In genomic region chr3:15110201-15110600, GRCh38 we compare ENCODE assay signal across 37 cellular contexts.
"Had no signal": no experiment of that assay in that cellular context is flagged by ENCODE, and none has a peak within 500 bp of the region (broad histone marks: within the 10 kb centered on the region; RNA-seq: fewer than 3 reads in every experiment).

No MANE protein-coding gene starts in this region.

- H3K4me2 ChIP-seq: SK-N-SH had no signal

- H3K27ac ChIP-seq: adrenal gland, body of pancreas, breast epithelium, Peyer's patch, SJSA1, WERI-Rb-1 had no signal

- H3K9me3 ChIP-seq: adrenal gland, body of pancreas, breast epithelium, Peyer's patch, SJSA1, SK-N-SH had no signal

- H3K27me3 ChIP-seq: adrenal gland, body of pancreas, breast epithelium, Peyer's patch, SJSA1 had no signal

- H3K9me3 Mint-ChIP-seq: activated CD8-positive, alpha-beta T cell treated with anti-CD3 and anti-CD28 coated beads for 36 hours; activated naive CD4-positive, alpha-beta T cell treated with anti-CD3 and anti-CD28 coated beads, Interleukin-2, amount 50 U/mL, for 72 hours; activated T-cell treated with anti-CD3 and anti-CD28 coated beads, Interleukin-2, amount 50 U/mL, for 72 hours; activated T-helper 17 cell treated with anti-CD3 and anti-CD28 coated beads, Interleukin-2, amount 50 U/mL, for 72 hours had no signal

- H3K4me1 Mint-ChIP-seq: activated T-helper 17 cell treated with anti-CD3 and anti-CD28 coated beads, Interleukin-2, amount 50 U/mL, for 72 hours had no signal

- DNase-seq: activated CD4-positive, alpha-beta T cell treated with anti-CD3 and anti-CD28 coated beads for 1 hour; activated CD4-positive, alpha-beta T cell treated with anti-CD3 and anti-CD28 coated beads for 48 hours; activated CD4-positive, alpha-beta T cell treated with anti-CD3 and anti-CD28 coated beads, Interleukin-2, amount 50 U/mL, for 4 hours; activated CD4-positive, CD25-positive, alpha-beta regulatory T cell; activated CD8-positive, alpha-beta T cell treated with anti-CD3 and anti-CD28 coated beads for 36 hours; activated effector memory CD4-positive, alpha-beta T cell treated with anti-CD3 and anti-CD28 coated beads, Interleukin-2, amount 50 U/mL, for 16 hours; activated naive CD4-positive, alpha-beta T cell; activated T-cell treated with anti-CD3 and anti-CD28 coated beads, Interleukin-2, amount 50 U/mL, for 1 hour; activated T-cell treated with anti-CD3 and anti-CD28 coated beads, Interleukin-2, amount 50 U/mL, for 72 hours; adrenal gland; body of pancreas; MM.1S; MV-4-11; NCI-H1092; NCI-H1436 treated with DMSO at 0.1 percent for 48 hours; NCI-H1694 treated with DMSO at 0.1 percent for 48 hours; NCI-H2029; NCI-H2107; NCI-H2171; NCI-H510A; NCI-H526; NCI-H748 treated with DMSO at 0.1 percent for 48 hours; NK-92 treated with Interleukin-12 subunit alpha and Interleukin-12 subunit beta, amount 100 ng/mL, for 24 hours; PC-3; Peyer's patch; RPMI8226; SHP77 treated with DMSO at 0.1 percent for 48 hours; SK-N-SH; SW 1271; T-helper 1 cell; T-helper 2 cell; T-helper 9 cell; WERI-Rb-1 had no signal

- H3K4me3 ChIP-seq: adrenal gland, body of pancreas, breast epithelium, Peyer's patch, SJSA1 had no signal

- H3K9ac ChIP-seq: SK-N-SH had no signal

- ATAC-seq: activated CD8-positive, alpha-beta T cell treated with anti-CD3 and anti-CD28 coated beads for 36 hours; activated naive CD4-positive, alpha-beta T cell treated with anti-CD3 and anti-CD28 coated beads, Interleukin-2, amount 50 U/mL, for 72 hours; activated T-cell treated with anti-CD3 and anti-CD28 coated beads, Interleukin-2, amount 50 U/mL, for 72 hours; activated T-helper 17 cell treated with anti-CD3 and anti-CD28 coated beads, Interleukin-2, amount 50 U/mL, for 72 hours; body of pancreas; PC-3 had no signal

- H3K4me3 Mint-ChIP-seq: activated CD8-positive, alpha-beta T cell treated with anti-CD3 and anti-CD28 coated beads for 36 hours; activated T-cell treated with anti-CD3 and anti-CD28 coated beads, Interleukin-2, amount 50 U/mL, for 72 hours; activated T-helper 17 cell treated with anti-CD3 and anti-CD28 coated beads, Interleukin-2, amount 50 U/mL, for 72 hours had no signal

- H3K36me3 ChIP-seq: adrenal gland, breast epithelium, Peyer's patch, SJSA1, WERI-Rb-1 had no signal

- H3K36me3 Mint-ChIP-seq: activated naive CD4-positive, alpha-beta T cell treated with anti-CD3 and anti-CD28 coated beads, Interleukin-2, amount 50 U/mL, for 72 hours had no signal

- H3K4me1 ChIP-seq: breast epithelium, Peyer's patch, SJSA1 had no signal

- H3K27ac Mint-ChIP-seq: activated CD8-positive, alpha-beta T cell treated with anti-CD3 and anti-CD28 coated beads for 36 hours; activated naive CD4-positive, alpha-beta T cell treated with anti-CD3 and anti-CD28 coated beads, Interleukin-2, amount 50 U/mL, for 72 hours; activated T-cell treated with anti-CD3 and anti-CD28 coated beads, Interleukin-2, amount 50 U/mL, for 72 hours; activated T-helper 17 cell treated with anti-CD3 and anti-CD28 coated beads, Interleukin-2, amount 50 U/mL, for 72 hours had no signal
